23 cellular contexts compared by ENCODE assay signal in the genomic region with DNA sequence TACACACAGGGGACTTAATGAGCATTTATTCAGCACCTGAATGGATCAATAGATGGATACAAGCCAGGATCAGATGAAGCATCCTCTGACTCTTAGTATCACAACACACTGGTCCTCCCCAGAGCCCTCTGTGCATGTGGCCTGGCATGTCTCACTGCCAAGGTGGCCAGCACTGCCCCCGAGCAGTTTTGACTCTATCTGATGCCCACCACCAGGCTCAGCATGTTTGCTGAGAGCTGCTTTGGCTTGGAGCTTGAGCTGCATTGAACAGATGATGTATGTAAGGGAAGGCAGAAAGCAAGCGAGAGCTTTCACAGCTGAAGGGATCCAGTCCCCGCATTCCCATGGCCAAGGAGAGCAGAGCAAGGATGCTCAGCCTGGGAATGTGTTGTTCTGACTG.
DNase-seq lines count a peak whose midpoint lies in the region; ATAC-seq, FAIRE-seq and TF ChIP-seq lines count a peak whose summit lies in the region.
"Had no signal": no experiment of that assay in that cellular context is flagged by ENCODE, and none has a peak within 500 bp of the region (broad histone marks: within the 10 kb centered on the region; RNA-seq: fewer than 3 reads in every experiment).

No MANE protein-coding gene starts in this region.

- H4K20me1 ChIP-seq in H1 (replicated peaks in 1 of 2; ENCODE audit: control insufficient read depth in 1 of 2, insufficient read depth in 2 of 2, low read length in 2 of 2), result no peaks in the 10 kb centered on the region

- H3K27ac ChIP-seq in cardiac muscle cell (peak overlapping the region; percentile 59), heart left ventricle (no peak overlapping the region), H1 (ENCODE audit: low read depth, low read length) (no peak overlapping the region)
- H3K27ac ChIP-seq: GM23248 had no signal

- peaks cover 27% of the 10 kb centered on the region for H3K4me1 ChIP-seq in cardiac muscle cell (ENCODE audit: low read depth)
- H3K4me1 ChIP-seq in heart left ventricle, result no peaks in the 10 kb centered on the region
- peaks cover 0 to 6% (median 2%) of the 10 kb centered on the region in 4 experiments; a peak in 3 of 7 replicates for H3K4me1 ChIP-seq in H1 (replicated peaks in 1 of 4; ENCODE audit: control insufficient read depth in 3 of 4, insufficient read depth in 4 of 4, low read length in 3 of 4)

- H3K27me3 ChIP-seq in cardiac muscle cell (no peaks in the 10 kb centered on the region), heart left ventricle (no peaks in the 10 kb centered on the region), H1 (replicated peaks in 1 of 4; ENCODE audit: control insufficient read depth in 3 of 4, extremely low read depth in 1 of 4, insufficient read depth in 3 of 4, low read length in 3 of 4) (no peaks in the 10 kb centered on the region)

- TF ChIP-seq CTCF in cardiac muscle cell (IDR thresholded peaks at IDR 0.05; ENCODE audit: low read depth, low read length) (no peak), heart left ventricle (IDR thresholded peaks at IDR 0.05) (no peak), H1 (IDR thresholded peaks at IDR 0.05; ENCODE audit: control extremely low read depth in 1 of 3, insufficient read depth in 1 of 3, low read depth in 1 of 3, low read length in 3 of 3) (no peak)

- no peak for ATAC-seq in heart left ventricle
- ATAC-seq in SK-N-SH treated with all-trans-retinoic acid at 6 μM for 48 hours, result peak; percentile 32; the same call in 1 of the 3 replicates
- no peak for ATAC-seq in HG03025 (IDR thresholded peaks at IDR 0.05; ENCODE audit: low FRiP score, unreplicated experiment)
- ATAC-seq: HCT116, K562 had no signal

- no peak overlapping the region for H2BK20ac ChIP-seq in H1 (ENCODE audit: low read length)

- H4K8ac ChIP-seq in H1 (ENCODE audit: extremely low read depth, insufficient read depth, low read length), result no peak overlapping the region

- no peak overlapping the region for H2BK15ac ChIP-seq in H1 (ENCODE audit: low read length)

- H2AFZ ChIP-seq in H1 (ENCODE audit: low read length), result no peak overlapping the region
- H2AFZ ChIP-seq: GM23248 had no signal

- H3K4ac ChIP-seq in H1 (replicated peaks; ENCODE audit: insufficient read length, low read depth, low read length), result no peak overlapping the region

- H4K5ac ChIP-seq in H1 (ENCODE audit: insufficient read length, low read depth, low read length), result no peak overlapping the region

- DNase-seq in cardiac muscle cell (ENCODE audit: low read depth in 1 of 2, low spot score in 1 of 2) (no peak), heart left ventricle (no peak), H1 (ENCODE audit: low read depth in 1 of 2, low spot score in 2 of 2) (no peak), HTR-8/SVneo (ENCODE audit: insufficient read length, low spot score) (no peak), NOMO-1 treated with DMSO at 0.1 percent for 48 hours (lab: John Stamatoyannopoulos, UW; ENCODE audit: unreplicated experiment) (no peak)
- DNase-seq: C1 segment of cervical spinal cord; CD4-positive, CD25-positive, alpha-beta regulatory T cell; CD8-positive, alpha-beta memory T cell; COR-L47; DMS 273 treated with DMSO at 0.1 percent for 48 hours; DMS53; DND-41; GM23248; HFFc6; IMR-90 had no signal

- no peak overlapping the region for H3K9ac ChIP-seq in H1 (replicated peaks in 1 of 4; ENCODE audit: extremely low read depth in 1 of 4, low read depth in 3 of 4, low read length in 3 of 4)
- H3K9ac ChIP-seq: GM23248 had no signal

- H3K4me3 ChIP-seq in cardiac muscle cell, result no peak overlapping the region
- no peak overlapping the region for H3K4me3 ChIP-seq in heart left ventricle
- no peak overlapping the region for H3K4me3 ChIP-seq in H1 (ENCODE audit: extremely low read depth in 1 of 4, insufficient read depth in 2 of 4, low read depth in 3 of 4, low read length in 4 of 4)
- H3K4me3 ChIP-seq: GM23248, K562 had no signal

- no peak for TF ChIP-seq RAD21 in H1 (IDR thresholded peaks at IDR 0.05 in 1 of 2, conservative IDR thresholded peaks at IDR 0.05 in 1 of 2; ENCODE audit: low read depth in 2 of 2, low read length in 2 of 2)

- H2BK120ac ChIP-seq in H1 (replicated peaks; ENCODE audit: low read depth, low read length), result peak overlapping the region; percentile 11

- no peak overlapping the region for H3K14ac ChIP-seq in H1 (ENCODE audit: insufficient read length)

- TF ChIP-seq POLR2A in heart left ventricle (IDR thresholded peaks at IDR 0.05) (no peak), H1 (IDR thresholded peaks at IDR 0.05; ENCODE audit: control extremely low read depth in 1 of 2, low read depth in 2 of 2, low read length in 2 of 2) (no peak)

- no peak overlapping the region for H3K18ac ChIP-seq in H1 (ENCODE audit: extremely low read depth, low read length)

- no peaks in the 10 kb centered on the region for H3K79me2 ChIP-seq in H1 (ENCODE audit: control insufficient read depth in 1 of 2, insufficient read depth in 2 of 2, low read length in 2 of 2)

- 64 to 80% (median 69%) methylated on average over 3 of the region's 3 CpGs for WGBS in heart left ventricle, 4 donors
- WGBS in H1 (ENCODE audit: extremely low coverage in 1 of 2, insufficient coverage in 1 of 2, insufficient read length in 1 of 2, insufficient replicate concordance in 2 of 2, low coverage in 1 of 2, low lambda C conversion rate in 2 of 2, missing lambda C conversion rate in 1 of 2), 2 experiments, result 93% methylated on average over 3 of the region's 3 CpGs; no CpG with 5 or more reads in 1 of the 2 experiments

- H3K9me3 ChIP-seq in cardiac muscle cell (ENCODE audit: low read depth) (no peaks in the 10 kb centered on the region), heart left ventricle (peaks cover 0 to 21% (median 5%) of the 10 kb centered on the region in 12 donors), H1 (ENCODE audit: insufficient read depth in 2 of 2, low read depth in 1 of 2, low read length in 1 of 2) (peaks cover 0 to 13% of the 10 kb centered on the region in 2 experiments; a peak in 2 of 4 replicates)

- TF ChIP-seq EP300 in H1 (IDR thresholded peaks at IDR 0.05; ENCODE audit: borderline replicate concordance in 1 of 2, low read depth in 2 of 2, low read length in 2 of 2), result no peak

- H3K79me1 ChIP-seq in H1 (ENCODE audit: low read depth, low read length), result no peaks in the 10 kb centered on the region

- POLR2A ChIA-PET in H1 (lab: Charles Lee; ENCODE audit: partially characterized antibody), result no interaction called here

- H2BK12ac ChIP-seq in H1 (ENCODE audit: low read depth, low read length), result peak overlapping the region; percentile 90; the same call in 1 of the 2 replicates

- intact Hi-C loops in heart left ventricle (cut with DNase I), result loop anchor here in 8 of 10 donors (2.0 to 5.0 kb wide), 6 partner anchors 45 to 240 kb away; no protein-coding TSS in a partner anchor

- no peaks in the 10 kb centered on the region for H3K23me2 ChIP-seq in H1 (ENCODE audit: low read depth, low read length)

- H2BK5ac ChIP-seq in H1 (ENCODE audit: low read depth, low read length), result peak overlapping the region; percentile 27; the same call in 1 of the 2 replicates

- no peak overlapping the region for H3K4me2 ChIP-seq in H1 (ENCODE audit: insufficient read depth in 1 of 2, low read depth in 2 of 2, low read length in 2 of 2)

- FAIRE-seq in H1 (lab: Jason Lieb, UNC) (no peak), HTR-8/SVneo (lab: Jason Lieb, UNC) (no peak)
- FAIRE-seq: G401.6, GM12892, GM18507, H54, K562 had no signal

- H3K36me3 ChIP-seq in cardiac muscle cell (no peaks in the 10 kb centered on the region), heart left ventricle (no peaks in the 10 kb centered on the region), H1 (ENCODE audit: control insufficient read depth in 2 of 4, insufficient read depth in 4 of 4, low read length in 3 of 4) (no peaks in the 10 kb centered on the region)

- H3K56ac ChIP-seq in H1 (replicated peaks; ENCODE audit: insufficient read length, low read depth, low read length), result no peak overlapping the region

- CTCF ChIA-PET in H1 (lab: Charles Lee; ENCODE audit: partially characterized antibody), result interaction anchor here (0.8 to 4.7 kb wide), 10 partner anchors 15 to 157 kb away, joined by 3 to 58 read pairs (median 4); no protein-coding TSS in a partner anchor

- H3K23ac ChIP-seq in H1 (ENCODE audit: insufficient read length), result no peak overlapping the region

- H2AK5ac ChIP-seq in H1 (ENCODE audit: low read depth, low read length), result 0 out of 2 replicates have a peak overlapping the region, but pooled peaks have one; percentile 71

- peak overlapping the region; percentile 2 for H4K91ac ChIP-seq in H1 (replicated peaks; ENCODE audit: insufficient read length, low read length)

TF ChIP-seq in SK-N-SH treated with all-trans-retinoic acid at 6 μM for 48 hours, 23 proteins besides CTCF, POLR2A, EP300 and RAD21 (continues in another document):
- TF ChIP-seq RARB (CRISPR knock-in tag; IDR thresholded peaks at IDR 0.05) (no peak), ESRRG (CRISPR knock-in tag; IDR thresholded peaks at IDR 0.05) (no peak), OSR1 (CRISPR knock-in tag; IDR thresholded peaks at IDR 0.05) (no peak)

TF ChIP-seq in H1, 55 proteins besides CTCF, POLR2A, EP300 and RAD21:
- TF ChIP-seq YY1 (IDR thresholded peaks at IDR 0.05; ENCODE audit: low read depth, low read length), result no peak
